2 cellular contexts compared by ENCODE assay signal in the genomic region with DNA sequence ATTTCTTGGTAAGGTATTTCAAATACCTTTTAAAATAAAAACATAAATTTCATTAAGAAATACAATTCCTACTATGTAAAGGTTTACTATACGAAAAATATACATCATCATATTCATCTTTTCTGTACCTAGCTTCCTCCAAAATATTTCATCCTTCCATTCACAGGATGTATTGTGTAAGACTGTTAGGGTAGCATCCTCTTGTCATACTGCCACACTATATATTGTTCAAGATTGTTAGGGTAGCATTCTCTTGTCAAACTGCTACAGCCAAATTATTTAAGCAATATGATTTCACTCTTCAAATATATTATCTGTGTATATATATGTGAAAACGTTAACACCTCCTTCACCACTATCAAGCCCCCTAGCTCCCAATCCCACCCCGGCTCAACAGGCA.
TF ChIP-seq lines count a peak whose summit lies in the region.

No MANE protein-coding gene starts in this region.

TF ChIP-seq in HepG2, 621 proteins besides CTCF, POLR2A, EP300 and RAD21 (continues in another document):
- no peak for TF ChIP-seq SAP130 (CRISPR knock-in tag; IDR thresholded peaks at IDR 0.05; ENCODE audit: low read depth)
- no peak for TF ChIP-seq ZNF792 (CRISPR knock-in tag; IDR thresholded peaks at IDR 0.05)
- no peak for TF ChIP-seq ZNF343 (CRISPR knock-in tag; IDR thresholded peaks at IDR 0.05)
- TF ChIP-seq ZBTB3 (CRISPR knock-in tag; IDR thresholded peaks at IDR 0.05; ENCODE audit: borderline replicate concordance, low read depth) = no peak
- TF ChIP-seq ZEB1 (IDR thresholded peaks at IDR 0.05; ENCODE audit: insufficient replicate concordance, low read depth) = no peak
- TF ChIP-seq, protein P1, sequence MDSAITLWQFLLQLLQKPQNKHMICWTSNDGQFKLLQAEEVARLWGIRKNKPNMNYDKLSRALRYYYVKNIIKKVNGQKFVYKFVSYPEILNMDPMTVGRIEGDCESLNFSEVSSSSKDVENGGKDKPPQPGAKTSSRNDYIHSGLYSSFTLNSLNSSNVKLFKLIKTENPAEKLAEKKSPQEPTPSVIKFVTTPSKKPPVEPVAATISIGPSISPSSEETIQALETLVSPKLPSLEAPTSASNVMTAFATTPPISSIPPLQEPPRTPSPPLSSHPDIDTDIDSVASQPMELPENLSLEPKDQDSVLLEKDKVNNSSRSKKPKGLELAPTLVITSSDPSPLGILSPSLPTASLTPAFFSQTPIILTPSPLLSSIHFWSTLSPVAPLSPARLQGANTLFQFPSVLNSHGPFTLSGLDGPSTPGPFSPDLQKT (CRISPR knock-in tag; IDR thresholded peaks at IDR 0.05; ENCODE audit: borderline replicate concordance) = no peak
- peak; percentile 64 for TF ChIP-seq RBFOX2 (IDR thresholded peaks at IDR 0.05; ENCODE audit: low read depth, low read length)
- TF ChIP-seq SRSF9 (IDR thresholded peaks at IDR 0.05; ENCODE audit: borderline replicate concordance, insufficient read depth, low read depth, low read length, poor library complexity, severe bottlenecking) = no peak
- TF ChIP-seq ZNF34 (CRISPR knock-in tag; IDR thresholded peaks at IDR 0.05; ENCODE audit: borderline replicate concordance) = no peak
- peak; percentile 36; the same call in 1 of the 2 replicates for TF ChIP-seq CEBPB (IDR thresholded peaks at IDR 0.05; ENCODE audit: borderline replicate concordance, low read depth, low read length)
- TF ChIP-seq HNRNPK (IDR thresholded peaks at IDR 0.05; ENCODE audit: low read depth, low read length, poor library complexity, severe bottlenecking) = no peak
- TF ChIP-seq, protein P2, sequence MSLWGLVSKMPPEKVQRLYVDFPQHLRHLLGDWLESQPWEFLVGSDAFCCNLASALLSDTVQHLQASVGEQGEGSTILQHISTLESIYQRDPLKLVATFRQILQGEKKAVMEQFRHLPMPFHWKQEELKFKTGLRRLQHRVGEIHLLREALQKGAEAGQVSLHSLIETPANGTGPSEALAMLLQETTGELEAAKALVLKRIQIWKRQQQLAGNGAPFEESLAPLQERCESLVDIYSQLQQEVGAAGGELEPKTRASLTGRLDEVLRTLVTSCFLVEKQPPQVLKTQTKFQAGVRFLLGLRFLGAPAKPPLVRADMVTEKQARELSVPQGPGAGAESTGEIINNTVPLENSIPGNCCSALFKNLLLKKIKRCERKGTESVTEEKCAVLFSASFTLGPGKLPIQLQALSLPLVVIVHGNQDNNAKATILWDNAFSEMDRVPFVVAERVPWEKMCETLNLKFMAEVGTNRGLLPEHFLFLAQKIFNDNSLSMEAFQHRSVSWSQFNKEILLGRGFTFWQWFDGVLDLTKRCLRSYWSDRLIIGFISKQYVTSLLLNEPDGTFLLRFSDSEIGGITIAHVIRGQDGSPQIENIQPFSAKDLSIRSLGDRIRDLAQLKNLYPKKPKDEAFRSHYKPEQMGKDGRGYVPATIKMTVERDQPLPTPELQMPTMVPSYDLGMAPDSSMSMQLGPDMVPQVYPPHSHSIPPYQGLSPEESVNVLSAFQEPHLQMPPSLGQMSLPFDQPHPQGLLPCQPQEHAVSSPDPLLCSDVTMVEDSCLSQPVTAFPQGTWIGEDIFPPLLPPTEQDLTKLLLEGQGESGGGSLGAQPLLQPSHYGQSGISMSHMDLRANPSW (CRISPR knock-in tag; IDR thresholded peaks at IDR 0.05; ENCODE audit: borderline replicate concordance) = no peak
- TF ChIP-seq, protein P3, sequence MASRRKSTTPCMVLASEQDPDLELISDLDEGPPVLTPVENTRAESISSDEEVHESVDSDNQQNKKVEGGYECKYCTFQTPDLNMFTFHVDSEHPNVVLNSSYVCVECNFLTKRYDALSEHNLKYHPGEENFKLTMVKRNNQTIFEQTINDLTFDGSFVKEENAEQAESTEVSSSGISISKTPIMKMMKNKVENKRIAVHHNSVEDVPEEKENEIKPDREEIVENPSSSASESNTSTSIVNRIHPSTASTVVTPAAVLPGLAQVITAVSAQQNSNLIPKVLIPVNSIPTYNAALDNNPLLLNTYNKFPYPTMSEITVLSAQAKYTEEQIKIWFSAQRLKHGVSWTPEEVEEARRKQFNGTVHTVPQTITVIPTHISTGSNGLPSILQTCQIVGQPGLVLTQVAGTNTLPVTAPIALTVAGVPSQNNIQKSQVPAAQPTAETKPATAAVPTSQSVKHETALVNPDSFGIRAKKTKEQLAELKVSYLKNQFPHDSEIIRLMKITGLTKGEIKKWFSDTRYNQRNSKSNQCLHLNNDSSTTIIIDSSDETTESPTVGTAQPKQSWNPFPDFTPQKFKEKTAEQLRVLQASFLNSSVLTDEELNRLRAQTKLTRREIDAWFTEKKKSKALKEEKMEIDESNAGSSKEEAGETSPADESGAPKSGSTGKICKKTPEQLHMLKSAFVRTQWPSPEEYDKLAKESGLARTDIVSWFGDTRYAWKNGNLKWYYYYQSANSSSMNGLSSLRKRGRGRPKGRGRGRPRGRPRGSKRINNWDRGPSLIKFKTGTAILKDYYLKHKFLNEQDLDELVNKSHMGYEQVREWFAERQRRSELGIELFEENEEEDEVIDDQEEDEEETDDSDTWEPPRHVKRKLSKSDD (CRISPR knock-in tag; IDR thresholded peaks at IDR 0.05; ENCODE audit: low read depth) = no peak
- TF ChIP-seq, protein P4, sequence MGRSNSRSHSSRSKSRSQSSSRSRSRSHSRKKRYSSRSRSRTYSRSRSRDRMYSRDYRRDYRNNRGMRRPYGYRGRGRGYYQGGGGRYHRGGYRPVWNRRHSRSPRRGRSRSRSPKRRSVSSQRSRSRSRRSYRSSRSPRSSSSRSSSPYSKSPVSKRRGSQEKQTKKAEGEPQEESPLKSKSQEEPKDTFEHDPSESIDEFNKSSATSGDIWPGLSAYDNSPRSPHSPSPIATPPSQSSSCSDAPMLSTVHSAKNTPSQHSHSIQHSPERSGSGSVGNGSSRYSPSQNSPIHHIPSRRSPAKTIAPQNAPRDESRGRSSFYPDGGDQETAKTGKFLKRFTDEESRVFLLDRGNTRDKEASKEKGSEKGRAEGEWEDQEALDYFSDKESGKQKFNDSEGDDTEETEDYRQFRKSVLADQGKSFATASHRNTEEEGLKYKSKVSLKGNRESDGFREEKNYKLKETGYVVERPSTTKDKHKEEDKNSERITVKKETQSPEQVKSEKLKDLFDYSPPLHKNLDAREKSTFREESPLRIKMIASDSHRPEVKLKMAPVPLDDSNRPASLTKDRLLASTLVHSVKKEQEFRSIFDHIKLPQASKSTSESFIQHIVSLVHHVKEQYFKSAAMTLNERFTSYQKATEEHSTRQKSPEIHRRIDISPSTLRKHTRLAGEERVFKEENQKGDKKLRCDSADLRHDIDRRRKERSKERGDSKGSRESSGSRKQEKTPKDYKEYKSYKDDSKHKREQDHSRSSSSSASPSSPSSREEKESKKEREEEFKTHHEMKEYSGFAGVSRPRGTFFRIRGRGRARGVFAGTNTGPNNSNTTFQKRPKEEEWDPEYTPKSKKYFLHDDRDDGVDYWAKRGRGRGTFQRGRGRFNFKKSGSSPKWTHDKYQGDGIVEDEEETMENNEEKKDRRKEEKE (IDR thresholded peaks at IDR 0.05) = no peak

TF ChIP-seq in GM12878, 131 proteins besides CTCF, POLR2A, EP300 and RAD21:
- TF ChIP-seq SMARCA5 (IDR thresholded peaks at IDR 0.05) (no peak), BRCA1 (IDR thresholded peaks at IDR 0.05; ENCODE audit: low read depth, low read length) (no peak), CBFB (IDR thresholded peaks at IDR 0.05; ENCODE audit: low read depth) (no peak), SP1 (IDR thresholded peaks at IDR 0.05; ENCODE audit: low read depth, low read length) (no peak), CHD2 (IDR thresholded peaks at IDR 0.05; ENCODE audit: borderline replicate concordance, low read depth, low read length) (no peak), NFYA (IDR thresholded peaks at IDR 0.05; ENCODE audit: borderline replicate concordance, low read depth, low read length) (no peak), POU2F2 (IDR thresholded peaks at IDR 0.05; ENCODE audit: borderline replicate concordance, low read depth, low read length) (no peak), SMAD1 (IDR thresholded peaks at IDR 0.05; ENCODE audit: low read depth, partially characterized antibody) (no peak), MTA3 (IDR thresholded peaks at IDR 0.05; ENCODE audit: borderline replicate concordance, low read length) (no peak), SUZ12 (IDR thresholded peaks at IDR 0.05; ENCODE audit: unreplicated experiment) (no peak), POLR2AphosphoS2 (IDR thresholded peaks at IDR 0.05; ENCODE audit: low read depth, low read length) (no peak), IKZF2 (IDR thresholded peaks at IDR 0.05) (no peak), ZZZ3 (IDR thresholded peaks at IDR 0.05; ENCODE audit: control insufficient read depth, insufficient read length, low read depth) (no peak), RELA (IDR thresholded peaks at IDR 0.05; ENCODE audit: borderline replicate concordance, partially characterized antibody) (no peak), TBL1XR1 (IDR thresholded peaks at IDR 0.05; ENCODE audit: low read depth, low read length) (no peak)
- TF ChIP-seq, protein P5, sequence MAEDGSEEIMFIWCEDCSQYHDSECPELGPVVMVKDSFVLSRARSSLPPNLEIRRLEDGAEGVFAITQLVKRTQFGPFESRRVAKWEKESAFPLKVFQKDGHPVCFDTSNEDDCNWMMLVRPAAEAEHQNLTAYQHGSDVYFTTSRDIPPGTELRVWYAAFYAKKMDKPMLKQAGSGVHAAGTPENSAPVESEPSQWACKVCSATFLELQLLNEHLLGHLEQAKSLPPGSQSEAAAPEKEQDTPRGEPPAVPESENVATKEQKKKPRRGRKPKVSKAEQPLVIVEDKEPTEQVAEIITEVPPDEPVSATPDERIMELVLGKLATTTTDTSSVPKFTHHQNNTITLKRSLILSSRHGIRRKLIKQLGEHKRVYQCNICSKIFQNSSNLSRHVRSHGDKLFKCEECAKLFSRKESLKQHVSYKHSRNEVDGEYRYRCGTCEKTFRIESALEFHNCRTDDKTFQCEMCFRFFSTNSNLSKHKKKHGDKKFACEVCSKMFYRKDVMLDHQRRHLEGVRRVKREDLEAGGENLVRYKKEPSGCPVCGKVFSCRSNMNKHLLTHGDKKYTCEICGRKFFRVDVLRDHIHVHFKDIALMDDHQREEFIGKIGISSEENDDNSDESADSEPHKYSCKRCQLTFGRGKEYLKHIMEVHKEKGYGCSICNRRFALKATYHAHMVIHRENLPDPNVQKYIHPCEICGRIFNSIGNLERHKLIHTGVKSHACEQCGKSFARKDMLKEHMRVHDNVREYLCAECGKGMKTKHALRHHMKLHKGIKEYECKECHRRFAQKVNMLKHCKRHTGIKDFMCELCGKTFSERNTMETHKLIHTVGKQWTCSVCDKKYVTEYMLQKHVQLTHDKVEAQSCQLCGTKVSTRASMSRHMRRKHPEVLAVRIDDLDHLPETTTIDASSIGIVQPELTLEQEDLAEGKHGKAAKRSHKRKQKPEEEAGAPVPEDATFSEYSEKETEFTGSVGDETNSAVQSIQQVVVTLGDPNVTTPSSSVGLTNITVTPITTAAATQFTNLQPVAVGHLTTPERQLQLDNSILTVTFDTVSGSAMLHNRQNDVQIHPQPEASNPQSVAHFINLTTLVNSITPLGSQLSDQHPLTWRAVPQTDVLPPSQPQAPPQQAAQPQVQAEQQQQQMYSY (CRISPR knock-in tag; IDR thresholded peaks at IDR 0.05) = no peak
- TF ChIP-seq, protein P6, sequence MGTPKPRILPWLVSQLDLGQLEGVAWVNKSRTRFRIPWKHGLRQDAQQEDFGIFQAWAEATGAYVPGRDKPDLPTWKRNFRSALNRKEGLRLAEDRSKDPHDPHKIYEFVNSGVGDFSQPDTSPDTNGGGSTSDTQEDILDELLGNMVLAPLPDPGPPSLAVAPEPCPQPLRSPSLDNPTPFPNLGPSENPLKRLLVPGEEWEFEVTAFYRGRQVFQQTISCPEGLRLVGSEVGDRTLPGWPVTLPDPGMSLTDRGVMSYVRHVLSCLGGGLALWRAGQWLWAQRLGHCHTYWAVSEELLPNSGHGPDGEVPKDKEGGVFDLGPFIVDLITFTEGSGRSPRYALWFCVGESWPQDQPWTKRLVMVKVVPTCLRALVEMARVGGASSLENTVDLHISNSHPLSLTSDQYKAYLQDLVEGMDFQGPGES (IDR thresholded peaks at IDR 0.05) = no peak
- TF ChIP-seq, protein P7, sequence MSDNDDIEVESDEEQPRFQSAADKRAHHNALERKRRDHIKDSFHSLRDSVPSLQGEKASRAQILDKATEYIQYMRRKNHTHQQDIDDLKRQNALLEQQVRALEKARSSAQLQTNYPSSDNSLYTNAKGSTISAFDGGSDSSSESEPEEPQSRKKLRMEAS (IDR thresholded peaks at IDR 0.05; ENCODE audit: low read depth, low read length) = no peak
- TF ChIP-seq, protein P8, sequence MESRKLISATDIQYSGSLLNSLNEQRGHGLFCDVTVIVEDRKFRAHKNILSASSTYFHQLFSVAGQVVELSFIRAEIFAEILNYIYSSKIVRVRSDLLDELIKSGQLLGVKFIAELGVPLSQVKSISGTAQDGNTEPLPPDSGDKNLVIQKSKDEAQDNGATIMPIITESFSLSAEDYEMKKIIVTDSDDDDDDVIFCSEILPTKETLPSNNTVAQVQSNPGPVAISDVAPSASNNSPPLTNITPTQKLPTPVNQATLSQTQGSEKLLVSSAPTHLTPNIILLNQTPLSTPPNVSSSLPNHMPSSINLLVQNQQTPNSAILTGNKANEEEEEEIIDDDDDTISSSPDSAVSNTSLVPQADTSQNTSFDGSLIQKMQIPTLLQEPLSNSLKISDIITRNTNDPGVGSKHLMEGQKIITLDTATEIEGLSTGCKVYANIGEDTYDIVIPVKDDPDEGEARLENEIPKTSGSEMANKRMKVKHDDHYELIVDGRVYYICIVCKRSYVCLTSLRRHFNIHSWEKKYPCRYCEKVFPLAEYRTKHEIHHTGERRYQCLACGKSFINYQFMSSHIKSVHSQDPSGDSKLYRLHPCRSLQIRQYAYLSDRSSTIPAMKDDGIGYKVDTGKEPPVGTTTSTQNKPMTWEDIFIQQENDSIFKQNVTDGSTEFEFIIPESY (IDR thresholded peaks at IDR 0.05) = no peak
TF ChIP-seq in GM12878: peak in this region for 0.
